In genomic region chr22:18110194-18110943, GRCh38 we compare ENCODE assay signal across 8 cellular contexts. TPM values are rescaled to one million over a fixed set of nuclear protein-coding genes. Genes with fewer than 3 reads are reported as not detected.
DNase-seq lines count a peak whose midpoint lies in the region; ATAC-seq and TF ChIP-seq lines count a peak whose summit lies in the region.

TUBA8 (plus strand) TSS chr22:18110809; CDS start chr22:18110866, 57 bp downstream.

- H3K9me3 Mint-ChIP-seq in activated naive CD4-positive, alpha-beta T cell treated with anti-CD3 and anti-CD28 coated beads for 36 hours: peaks cover 11% of the 10 kb centered on the region

- no peak within 1 kb of the TSS for H3K27ac Mint-ChIP-seq in activated naive CD4-positive, alpha-beta T cell treated with anti-CD3 and anti-CD28 coated beads for 36 hours

- CTCF ChIA-PET in activated naive CD4-positive, alpha-beta T cell treated with anti-CD3 and anti-CD28 coated beads for 36 hours (lab: Charles Lee): no interaction called here

- no peaks in the 10 kb centered on the region for H3K36me3 ChIP-seq in osteoblast (ENCODE audit: insufficient read depth, low read length)

- H3K4me1 Mint-ChIP-seq in activated naive CD4-positive, alpha-beta T cell treated with anti-CD3 and anti-CD28 coated beads for 36 hours (ENCODE audit: low read depth): peaks cover 30% of the 10 kb centered on the region

- intact Hi-C loops in activated naive CD4-positive, alpha-beta T cell treated with anti-CD3 and anti-CD28 coated beads for 36 hours (cut with micrococcal nuclease): no loop called here
- intact Hi-C loops in head of caudate nucleus (cut with DNase I): no loop called here

- H3K9me3 ChIP-seq in osteoblast (ENCODE audit: low read depth, low read length): no peaks in the 10 kb centered on the region

- H4K20me1 ChIP-seq in osteoblast (ENCODE audit: insufficient read depth, low read length): peaks cover 20% of the 10 kb centered on the region

- H3K4me3 ChIP-seq in AG10803 (ENCODE audit: low read length): peak within 1 kb of the TSS; percentile 43
- H3K4me3 ChIP-seq in osteoblast (ENCODE audit: insufficient read depth, low read length): peak within 1 kb of the TSS; percentile 61

- peak; percentile 46 for ATAC-seq in GM21360 (IDR thresholded peaks at IDR 0.05; ENCODE audit: unreplicated experiment)

- peaks cover 30% of the 10 kb centered on the region for H3K27me3 ChIP-seq in osteoblast (ENCODE audit: insufficient read depth, low read length)

- H3K36me3 Mint-ChIP-seq in activated naive CD4-positive, alpha-beta T cell treated with anti-CD3 and anti-CD28 coated beads for 36 hours (ENCODE audit: low read depth): peaks cover 9% of the 10 kb centered on the region

- no peaks in the 10 kb centered on the region for H3K4me1 ChIP-seq in osteoblast (ENCODE audit: insufficient read depth, low read length)

- peak within 1 kb of the TSS; percentile 41 for H2AFZ ChIP-seq in osteoblast (ENCODE audit: low read length)

- no peak for TF ChIP-seq CTCF in AG10803 (conservative IDR thresholded peaks at IDR 0.05; ENCODE audit: low read length)
- TF ChIP-seq CTCF in osteoblast (IDR thresholded peaks at IDR 0.05; ENCODE audit: extremely low read depth, low read depth, low read length): no peak

- peaks cover 32% of the 10 kb centered on the region for H3K27me3 Mint-ChIP-seq in activated naive CD4-positive, alpha-beta T cell treated with anti-CD3 and anti-CD28 coated beads for 36 hours (ENCODE audit: low read depth)

- no peaks in the 10 kb centered on the region for H3K79me2 ChIP-seq in osteoblast (ENCODE audit: insufficient read depth, low read length)

- peak within 1 kb of the TSS; percentile 75 for H3K4me2 ChIP-seq in osteoblast (ENCODE audit: insufficient read depth, low read length)

- DNase-seq in AG10803 (ENCODE audit: low read depth): peak; percentile 19
- DNase-seq in NCI-H345 (lab: John Stamatoyannopoulos, UW): peak; percentile 36
- peak; percentile 35 for DNase-seq in activated naive CD4-positive, alpha-beta T cell treated with anti-CD3 and anti-CD28 coated beads for 36 hours
- DNase-seq in head of caudate nucleus: peak in 41 of 42 donors; percentile 25 to 90 (median 72)
- peak; percentile 93 for DNase-seq in osteoblast (ENCODE audit: insufficient read length, low spot score, missing footprints)
- DNase-seq in GDM1 (lab: John Stamatoyannopoulos, UW): no peak
- DNase-seq in cerebellar nuclear complex (lab: John Stamatoyannopoulos, UW): no peak

- no peak within 1 kb of the TSS for H3K27ac ChIP-seq in osteoblast (ENCODE audit: low read depth, low read length)

- peak within 1 kb of the TSS; percentile 37 for H3K4me3 Mint-ChIP-seq in activated naive CD4-positive, alpha-beta T cell treated with anti-CD3 and anti-CD28 coated beads for 36 hours

RNA-seq across cellular contexts. Expression of gene TUBA8, which starts in this region (rescaled TPM):
- under 1 TPM in 1 of 2 experiments, not detected in 1; 0.25 TPM for total RNA-seq in activated naive CD4-positive, alpha-beta T cell treated with anti-CD3 and anti-CD28 coated beads for 36 hours
- total RNA-seq in osteoblast: 0.29 and 0.36 TPM in 2 replicates

Comparison
In these comparisons a context has a peak if more than half of its experiments do, and no peak if none do; other contexts are left out.
1. Peak in DNase-seq in activated naive CD4-positive, alpha-beta T cell treated with anti-CD3 and anti-CD28 coated beads for 36 hours; RNA of the gene not detected or under 1 TPM.
2. Peak in DNase-seq, H3K4me3 ChIP-seq and H3K4me2 ChIP-seq in osteoblast; RNA of the gene not detected or under 1 TPM.
3. DNase-seq: peak in AG10803 (single experiment), NCI-H345 (single experiment) and head of caudate nucleus (41 of 42); none in GDM1 (single experiment) and cerebellar nuclear complex (0 of 2).